Comparison of ENCODE assay signal across 8 cellular contexts in the genomic region with DNA sequence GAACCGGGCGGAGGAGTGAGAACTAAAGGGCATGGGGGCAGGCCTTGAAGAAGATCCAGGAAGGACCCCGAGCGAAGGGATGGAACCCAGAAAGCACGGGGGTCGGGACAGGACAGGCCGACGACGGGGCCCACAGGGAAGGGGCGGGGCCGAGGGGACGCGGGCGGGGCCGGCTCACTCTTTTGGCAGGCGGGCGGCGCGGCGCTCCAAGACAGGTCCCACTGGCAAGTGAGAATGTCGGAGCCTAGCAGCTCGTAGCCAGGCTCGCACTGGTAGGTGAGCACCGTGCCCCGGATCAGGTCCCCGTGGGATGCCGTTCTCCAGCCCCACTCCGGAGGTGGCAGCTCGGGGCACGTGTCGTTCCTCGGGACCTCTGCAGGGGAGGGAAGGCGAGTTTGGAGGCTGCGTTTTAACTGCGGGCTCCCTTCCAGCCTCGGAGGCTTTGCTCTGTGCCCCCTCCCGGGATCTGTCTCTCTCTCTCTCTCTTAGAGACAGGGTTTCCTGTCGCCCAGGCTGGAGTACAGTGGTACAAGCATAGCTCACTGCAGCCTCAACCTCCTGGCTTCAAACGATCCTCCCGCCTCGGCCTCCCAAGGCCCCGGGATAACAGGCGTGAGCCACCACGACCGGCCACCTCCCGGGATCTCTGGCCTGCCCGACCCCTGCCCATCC. TPM values are rescaled to one million over a fixed set of nuclear protein-coding genes. Genes with fewer than 3 reads are reported as not detected.
DNase-seq lines count a peak whose midpoint lies in the region; ATAC-seq and TF ChIP-seq lines count a peak whose summit lies in the region.

No MANE protein-coding gene starts in this region.

- CTCF ChIA-PET in RWPE1 (lab: Yijun Ruan, JAX) = interaction anchor here (0.6 kb wide), 1 partner anchor 111 kb away, joined by 3 read pairs; no protein-coding TSS in a partner anchor

- peaks cover 2 to 19% (median 15%) of the 10 kb centered on the region in 3 experiments; a peak in 6 of 7 replicates for H3K36me3 Mint-ChIP-seq in H9 (ENCODE audit: insufficient read depth in 1 of 3, low read depth in 3 of 3)
- no peaks in the 10 kb centered on the region for H3K36me3 Mint-ChIP-seq in activated T-cell treated with anti-CD3 and anti-CD28 coated beads, Interleukin-2, amount 50 U/mL, for 24 hours (ENCODE audit: low read depth)

- TF ChIP-seq CTCF in H9 (conservative IDR thresholded peaks at IDR 0.05) (no peak), RWPE1 (conservative IDR thresholded peaks at IDR 0.05; ENCODE audit: low read depth) (no peak)

- H2BK120ac ChIP-seq in H9 (ENCODE audit: low read depth, low read length, poor library complexity, severe bottlenecking) = no peak overlapping the region

- peak overlapping the region; percentile 92 for H3K4me2 ChIP-seq in H9 (ENCODE audit: insufficient read depth, insufficient read length, low read length)

- H3K23me2 ChIP-seq in H9 (ENCODE audit: insufficient read length, low read depth, low read length, poor library complexity, severe bottlenecking) = peaks cover 10% of the 10 kb centered on the region

- intact Hi-C loops in right cardiac atrium (cut with DNase I) = no loop called here

- no peak overlapping the region for H3K23ac ChIP-seq in H9 (ENCODE audit: insufficient read length, low read depth, low read length)

- WGBS in H9 (ENCODE audit: extremely low coverage, insufficient read length, low lambda C conversion rate) = no CpG with 5 or more reads among the region's 47 CpGs
- WGBS in right cardiac atrium = 5% methylated on average over 47 of the region's 47 CpGs

- no peak overlapping the region for H2BK15ac ChIP-seq in H9 (ENCODE audit: low read depth, low read length)

- H3K9me3 Mint-ChIP-seq in H9 = no peaks in the 10 kb centered on the region; a peak in 1 of 5 replicates
- H3K9me3 Mint-ChIP-seq in activated T-cell treated with anti-CD3 and anti-CD28 coated beads, Interleukin-2, amount 50 U/mL, for 24 hours = no peaks in the 10 kb centered on the region

- H2AK5ac ChIP-seq in H9 (ENCODE audit: insufficient read length, low read length) = no peak overlapping the region

- H3K9me3 ChIP-seq in H9 (ENCODE audit: control insufficient read depth, low read depth, low read length) (no peaks in the 10 kb centered on the region), right cardiac atrium (ENCODE audit: control insufficient read depth, low read length) (no peaks in the 10 kb centered on the region)

- no peak overlapping the region for H4K91ac ChIP-seq in H9 (ENCODE audit: insufficient read length, low read depth, low read length)

- H3K4ac ChIP-seq in H9 (ENCODE audit: low read depth, low read length) = no peak overlapping the region

- H3K27me3 ChIP-seq in H9 (ENCODE audit: insufficient read depth, low read length) = no peaks in the 10 kb centered on the region
- no peaks in the 10 kb centered on the region for H3K27me3 ChIP-seq in right cardiac atrium (ENCODE audit: control insufficient read depth, insufficient read depth)

- no peaks in the 10 kb centered on the region for H3K79me1 ChIP-seq in H9 (ENCODE audit: insufficient read depth, low read depth, low read length, poor library complexity, severe bottlenecking)

- no peak overlapping the region for H3T11ph ChIP-seq in H9 (ENCODE audit: low read length)

- no peaks in the 10 kb centered on the region for H3K79me2 ChIP-seq in H9 (ENCODE audit: insufficient read depth, low read length)

- no peak overlapping the region for H3K14ac ChIP-seq in H9 (ENCODE audit: insufficient read depth, low read length)

- H2AFZ ChIP-seq in H9 (ENCODE audit: low read length) = no peak overlapping the region

- DNase-seq in H9 = no peak
- peak; percentile 67 for DNase-seq in activated T-cell treated with anti-CD3 and anti-CD28 coated beads, Interleukin-2, amount 50 U/mL, for 24 hours
- no peak for DNase-seq in right cardiac atrium
- peak in 2 of 3 experiments; percentile 12 to 33 for DNase-seq in stimulated activated CD4-positive, alpha-beta T cell treated with anti-CD3 and anti-CD28 coated beads, TNF-alpha, amount 100 ng/mL, for 24 hours (ENCODE audit: low read depth in 3 of 3)
- no peak for DNase-seq in RWPE1 (ENCODE audit: low spot score)
- no peak for DNase-seq in DMS153 (lab: John Stamatoyannopoulos, UW)
- no peak for DNase-seq in NCI-H146 treated with DMSO at 0.1 percent for 48 hours (lab: John Stamatoyannopoulos, UW; ENCODE audit: unreplicated experiment)
- no peak for DNase-seq in Ammon's horn (ENCODE audit: low spot score)

- H3K9ac ChIP-seq in H9 (ENCODE audit: extremely low read depth, insufficient read length, low read length) = no peak overlapping the region

- no peaks in the 10 kb centered on the region for H4K20me1 ChIP-seq in H9 (ENCODE audit: control insufficient read depth, insufficient read depth, insufficient read length)

- H3K56ac ChIP-seq in H9 (ENCODE audit: insufficient read length, low read depth, low read length) = no peak overlapping the region

- POLR2A ChIA-PET in RWPE1 (lab: Yijun Ruan, JAX; ENCODE audit: low non-redundant PET) = no interaction called here

- ATAC-seq in right cardiac atrium = peak; percentile 34 to 39

- H3K18ac ChIP-seq in H9 (ENCODE audit: insufficient read length, low read depth, low read length) = no peak overlapping the region

- no peak overlapping the region for H4K5ac ChIP-seq in H9 (ENCODE audit: insufficient read length, low read depth, low read length)

- H3K27ac Mint-ChIP-seq in H9 = peak overlapping the region in 2 of 3 experiments; percentile 20 to 70; a peak in 1 of 7 replicates
- no peak overlapping the region for H3K27ac Mint-ChIP-seq in activated T-cell treated with anti-CD3 and anti-CD28 coated beads, Interleukin-2, amount 50 U/mL, for 24 hours

- H3K4me3 Mint-ChIP-seq in H9 = peak overlapping the region; percentile 72 to 87
- H3K4me3 Mint-ChIP-seq in activated T-cell treated with anti-CD3 and anti-CD28 coated beads, Interleukin-2, amount 50 U/mL, for 24 hours = peak overlapping the region; percentile 65

- peaks cover 5% of the 10 kb centered on the region for H3K27me3 Mint-ChIP-seq in H9 (ENCODE audit: low read depth)
- H3K27me3 Mint-ChIP-seq in activated T-cell treated with anti-CD3 and anti-CD28 coated beads, Interleukin-2, amount 50 U/mL, for 24 hours = peaks cover 38% of the 10 kb centered on the region

- no peak overlapping the region for H3K4me3 ChIP-seq in right cardiac atrium (ENCODE audit: low read length)

- H2BK12ac ChIP-seq in H9 (ENCODE audit: insufficient read length, low read depth, low read length) = no peak overlapping the region

- H4K8ac ChIP-seq in H9 (replicated peaks; ENCODE audit: insufficient read length, low read depth, low read length) = no peak overlapping the region

- H2BK5ac ChIP-seq in H9 (ENCODE audit: insufficient read length, low read length) = no peak overlapping the region

- H2BK20ac ChIP-seq in H9 (ENCODE audit: low read depth, low read length, poor library complexity, severe bottlenecking) = no peak overlapping the region

- peaks cover 13 to 14% of the 10 kb centered on the region in 2 experiments for H3K4me1 Mint-ChIP-seq in H9
- H3K4me1 Mint-ChIP-seq in activated T-cell treated with anti-CD3 and anti-CD28 coated beads, Interleukin-2, amount 50 U/mL, for 24 hours (ENCODE audit: low read depth) = peaks cover 16% of the 10 kb centered on the region

- H3K27ac ChIP-seq in H9 (ENCODE audit: insufficient read length, low read depth, low read length) (no peak overlapping the region), right cardiac atrium (ENCODE audit: low read length) (no peak overlapping the region), RWPE1 (no peak overlapping the region)

- H3K4me1 ChIP-seq in H9 (ENCODE audit: insufficient read depth, low read length) = no peaks in the 10 kb centered on the region
- no peaks in the 10 kb centered on the region for H3K4me1 ChIP-seq in right cardiac atrium (ENCODE audit: control insufficient read depth, insufficient read depth, low read length)

RNA-seq across cellular contexts. Expression of gene CDIPT, which starts 13.7 kb away (rescaled TPM):
- 70.0 and 70.6 TPM in 2 replicates for total RNA-seq in H9 (2021)
- total RNA-seq in right cardiac atrium = 100 to 1,000 TPM in 2 of 4 donors, 10 to 100 TPM in 2; 86.7 to 109 (median 99.1) TPM
- polyA plus RNA-seq in right cardiac atrium = 106 TPM

RNA-seq across cellular contexts. Expression of gene SEZ6L2, which starts 22.6 kb away (rescaled TPM):
- total RNA-seq in H9 (2021) = 44.7 and 50.8 TPM in 2 replicates
- 1 to 10 TPM; 1.5 to 3.6 (median 2.1) TPM for total RNA-seq in right cardiac atrium
- 0.36 TPM for polyA plus RNA-seq in right cardiac atrium

RNA-seq across cellular contexts. Expression of gene ASPHD1, which starts 23.6 kb away (rescaled TPM):
- 16.7 and 17.9 TPM in 2 replicates for total RNA-seq in H9 (2021)
- under 1 TPM in 3 of 4 donors, not detected in 1; 0.24 to 0.50 (median 0.28) TPM for total RNA-seq in right cardiac atrium
- polyA plus RNA-seq in right cardiac atrium = 0.14 TPM

RNA-seq across cellular contexts. Expression of gene KCTD13, which starts 49.3 kb away (rescaled TPM):
- total RNA-seq in H9 (2021) (16.8 and 18.3 TPM in 2 replicates), right cardiac atrium (10 to 100 TPM in 2 of 4 donors, 1 to 10 TPM in 2; 7.3 to 12.8 (median 9.2) TPM)
- polyA plus RNA-seq in right cardiac atrium = 7.1 TPM

RNA-seq across cellular contexts. Expression of gene MVP, which starts 56.5 kb away (rescaled TPM):
- total RNA-seq in H9 (2021) = 2.5 and 3.1 TPM in 2 replicates
- total RNA-seq in right cardiac atrium = 10 to 100 TPM; 48.2 to 73.9 (median 64.0) TPM
- 50.6 TPM for polyA plus RNA-seq in right cardiac atrium

Comparison
In these comparisons a context has a peak if more than half of its experiments do, and no peak if none do; other contexts are left out.
1. DNase-seq: peak in activated T-cell treated with anti-CD3 and anti-CD28 coated beads, Interleukin-2, amount 50 U/mL, for 24 hours (single experiment) and stimulated activated CD4-positive, alpha-beta T cell treated with anti-CD3 and anti-CD28 coated beads, TNF-alpha, amount 100 ng/mL, for 24 hours (2 of 3); none in H9 (single experiment), right cardiac atrium (0 of 3), RWPE1 (single experiment), DMS153 (single experiment), NCI-H146 treated with DMSO at 0.1 percent for 48 hours (single experiment) and Ammon's horn (single experiment).
2. RNA of gene ASPHD1, which starts 23.6 kb away (total RNA-seq): 16.7 to 17.9 TPM in H9; 0.24 to 0.50 TPM in right cardiac atrium; every median in the first group is over 10 times any median in the second.